ENCODE assay signal across 1 cellular context in the genomic region with DNA sequence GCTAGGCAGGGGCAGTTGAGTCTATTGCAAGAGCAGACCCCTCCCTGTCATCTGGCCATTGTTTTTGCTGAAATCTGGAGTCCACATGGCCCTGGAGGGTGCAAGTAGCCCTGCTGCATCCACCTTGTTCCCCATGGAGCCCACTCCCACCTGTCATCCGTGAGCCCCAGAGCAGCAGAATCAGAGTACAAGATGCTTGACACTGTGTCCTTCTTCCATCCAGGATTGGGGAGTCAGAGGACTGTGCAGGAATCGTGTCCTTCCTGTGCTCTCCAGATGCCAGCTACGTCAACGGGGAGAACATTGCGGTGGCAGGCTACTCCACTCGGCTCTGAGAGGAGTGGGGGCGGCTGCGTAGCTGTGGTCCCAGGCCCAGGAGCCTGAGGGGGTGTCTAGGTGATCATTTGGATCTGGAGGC.
TF ChIP-seq lines count a peak whose summit lies in the region.

No MANE protein-coding gene starts in this region.

TF ChIP-seq in HepG2, 621 proteins besides CTCF, POLR2A, EP300 and RAD21 (continued from another document):
- TF ChIP-seq, protein P1, sequence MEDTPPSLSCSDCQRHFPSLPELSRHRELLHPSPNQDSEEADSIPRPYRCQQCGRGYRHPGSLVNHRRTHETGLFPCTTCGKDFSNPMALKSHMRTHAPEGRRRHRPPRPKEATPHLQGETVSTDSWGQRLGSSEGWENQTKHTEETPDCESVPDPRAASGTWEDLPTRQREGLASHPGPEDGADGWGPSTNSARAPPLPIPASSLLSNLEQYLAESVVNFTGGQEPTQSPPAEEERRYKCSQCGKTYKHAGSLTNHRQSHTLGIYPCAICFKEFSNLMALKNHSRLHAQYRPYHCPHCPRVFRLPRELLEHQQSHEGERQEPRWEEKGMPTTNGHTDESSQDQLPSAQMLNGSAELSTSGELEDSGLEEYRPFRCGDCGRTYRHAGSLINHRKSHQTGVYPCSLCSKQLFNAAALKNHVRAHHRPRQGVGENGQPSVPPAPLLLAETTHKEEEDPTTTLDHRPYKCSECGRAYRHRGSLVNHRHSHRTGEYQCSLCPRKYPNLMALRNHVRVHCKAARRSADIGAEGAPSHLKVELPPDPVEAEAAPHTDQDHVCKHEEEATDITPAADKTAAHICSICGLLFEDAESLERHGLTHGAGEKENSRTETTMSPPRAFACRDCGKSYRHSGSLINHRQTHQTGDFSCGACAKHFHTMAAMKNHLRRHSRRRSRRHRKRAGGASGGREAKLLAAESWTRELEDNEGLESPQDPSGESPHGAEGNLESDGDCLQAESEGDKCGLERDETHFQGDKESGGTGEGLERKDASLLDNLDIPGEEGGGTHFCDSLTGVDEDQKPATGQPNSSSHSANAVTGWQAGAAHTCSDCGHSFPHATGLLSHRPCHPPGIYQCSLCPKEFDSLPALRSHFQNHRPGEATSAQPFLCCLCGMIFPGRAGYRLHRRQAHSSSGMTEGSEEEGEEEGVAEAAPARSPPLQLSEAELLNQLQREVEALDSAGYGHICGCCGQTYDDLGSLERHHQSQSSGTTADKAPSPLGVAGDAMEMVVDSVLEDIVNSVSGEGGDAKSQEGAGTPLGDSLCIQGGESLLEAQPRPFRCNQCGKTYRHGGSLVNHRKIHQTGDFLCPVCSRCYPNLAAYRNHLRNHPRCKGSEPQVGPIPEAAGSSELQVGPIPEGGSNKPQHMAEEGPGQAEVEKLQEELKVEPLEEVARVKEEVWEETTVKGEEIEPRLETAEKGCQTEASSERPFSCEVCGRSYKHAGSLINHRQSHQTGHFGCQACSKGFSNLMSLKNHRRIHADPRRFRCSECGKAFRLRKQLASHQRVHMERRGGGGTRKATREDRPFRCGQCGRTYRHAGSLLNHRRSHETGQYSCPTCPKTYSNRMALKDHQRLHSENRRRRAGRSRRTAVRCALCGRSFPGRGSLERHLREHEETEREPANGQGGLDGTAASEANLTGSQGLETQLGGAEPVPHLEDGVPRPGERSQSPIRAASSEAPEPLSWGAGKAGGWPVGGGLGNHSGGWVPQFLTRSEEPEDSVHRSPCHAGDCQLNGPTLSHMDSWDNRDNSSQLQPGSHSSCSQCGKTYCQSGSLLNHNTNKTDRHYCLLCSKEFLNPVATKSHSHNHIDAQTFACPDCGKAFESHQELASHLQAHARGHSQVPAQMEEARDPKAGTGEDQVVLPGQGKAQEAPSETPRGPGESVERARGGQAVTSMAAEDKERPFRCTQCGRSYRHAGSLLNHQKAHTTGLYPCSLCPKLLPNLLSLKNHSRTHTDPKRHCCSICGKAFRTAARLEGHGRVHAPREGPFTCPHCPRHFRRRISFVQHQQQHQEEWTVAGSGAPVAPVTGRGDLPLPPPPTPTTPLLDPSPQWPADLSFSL (CRISPR knock-in tag; IDR thresholded peaks at IDR 0.05), result no peak
- TF ChIP-seq, protein P2, sequence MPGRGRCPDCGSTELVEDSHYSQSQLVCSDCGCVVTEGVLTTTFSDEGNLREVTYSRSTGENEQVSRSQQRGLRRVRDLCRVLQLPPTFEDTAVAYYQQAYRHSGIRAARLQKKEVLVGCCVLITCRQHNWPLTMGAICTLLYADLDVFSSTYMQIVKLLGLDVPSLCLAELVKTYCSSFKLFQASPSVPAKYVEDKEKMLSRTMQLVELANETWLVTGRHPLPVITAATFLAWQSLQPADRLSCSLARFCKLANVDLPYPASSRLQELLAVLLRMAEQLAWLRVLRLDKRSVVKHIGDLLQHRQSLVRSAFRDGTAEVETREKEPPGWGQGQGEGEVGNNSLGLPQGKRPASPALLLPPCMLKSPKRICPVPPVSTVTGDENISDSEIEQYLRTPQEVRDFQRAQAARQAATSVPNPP (CRISPR knock-in tag; IDR thresholded peaks at IDR 0.05), result 0 out of 2 replicates have a peak, but pooled peaks have one; percentile 23
- TF ChIP-seq MLLT10 (CRISPR knock-in tag; IDR thresholded peaks at IDR 0.05) (0 out of 2 replicates have a peak, but pooled peaks have one; percentile 48), CCDC6 (CRISPR knock-in tag; IDR thresholded peaks at IDR 0.05) (no peak), ATRX (CRISPR knock-in tag; IDR thresholded peaks at IDR 0.05; ENCODE audit: borderline replicate concordance) (no peak)
